Comparison of ENCODE assay signal across 8 cellular contexts in genomic region chr22:31345331-31346254, GRCh38. TPM values are rescaled to one million over a fixed set of nuclear protein-coding genes. Genes with fewer than 3 reads are reported as not detected.
DNase-seq lines count a peak whose midpoint lies in the region; ATAC-seq and TF ChIP-seq lines count a peak whose summit lies in the region.

No MANE protein-coding gene starts in this region.

- H3K9me3 Mint-ChIP-seq in progenitor cell of endocrine pancreas (ENCODE audit: low read depth), result no peaks in the 10 kb centered on the region

- H2AFZ ChIP-seq in HCT116 (ENCODE audit: low read depth, low read length, poor library complexity, severe bottlenecking), result no peak overlapping the region

- BruUV-seq in HCT116 (replicated peaks; lab: Mats Ljungman, UMichigan), result TSS peak; percentile 51

- H3K4me1 ChIP-seq in HCT116 (ENCODE audit: control insufficient read depth in 1 of 2, insufficient read depth in 2 of 2, low read length in 2 of 2), result peaks cover 30 to 47% of the 10 kb centered on the region in 2 experiments
- H3K4me1 ChIP-seq in upper lobe of right lung, result peaks cover 45% of the 10 kb centered on the region

- H3K79me2 ChIP-seq in HCT116 (ENCODE audit: insufficient read depth, low read length), result peaks cover 45% of the 10 kb centered on the region

- peaks cover 2 to 15% of the 10 kb centered on the region in 2 experiments; a peak in 3 of 4 replicates for H3K36me3 ChIP-seq in HCT116 (ENCODE audit: control insufficient read depth in 1 of 2, insufficient read depth in 2 of 2, low read length in 2 of 2)
- peaks cover 17% of the 10 kb centered on the region for H3K36me3 ChIP-seq in upper lobe of right lung

- H3K9me3 ChIP-seq in HCT116 (ENCODE audit: control insufficient read depth in 1 of 2, insufficient read depth in 1 of 2, low read depth in 1 of 2, low read length in 2 of 2) (no peaks in the 10 kb centered on the region), upper lobe of right lung (no peaks in the 10 kb centered on the region)

- TF ChIP-seq CTCF in HCT116 (IDR thresholded peaks at IDR 0.05 in 2 of 3, conservative IDR thresholded peaks at IDR 0.05 in 1 of 3; ENCODE audit: borderline replicate concordance in 1 of 3, insufficient read depth in 1 of 3, low read depth in 2 of 3, low read length in 2 of 3) (peak; percentile 49 to 82 (median 71); a peak in 5 of 6 replicates), progenitor cell of endocrine pancreas (IDR thresholded peaks at IDR 0.05; ENCODE audit: unreplicated experiment) (peak; percentile 84), upper lobe of right lung (IDR thresholded peaks at IDR 0.05) (peak; percentile 66)

- intact Hi-C loops in HCT116 (cut with micrococcal nuclease) (loop anchor here (2.0 to 10.0 kb wide), 2 partner anchors 53 to 289 kb away; partner anchors contain the start of gene DRG1), left cardiac atrium (cut with DNase I) (loop anchor here (2.0 to 10.0 kb wide), 4 partner anchors 49 to 289 kb away; partner anchors contain the start of genes DRG1 (in 2 of the 2) and SFI1 (in 1 of the 2)), upper lobe of right lung (cut with DNase I) (no loop called here)

- peak overlapping the region; percentile 84 for H3K4me3 Mint-ChIP-seq in progenitor cell of endocrine pancreas (ENCODE audit: low read depth)

- ATAC-seq in HCT116 (peak; percentile 61), left cardiac atrium (peak; percentile 61 to 64), upper lobe of right lung (peak; percentile 79)

- H3K27me3 Mint-ChIP-seq in progenitor cell of endocrine pancreas, result no peaks in the 10 kb centered on the region

- peak overlapping the region; percentile 90 for H3K27ac Mint-ChIP-seq in progenitor cell of endocrine pancreas

- H3K4me1 Mint-ChIP-seq in progenitor cell of endocrine pancreas (ENCODE audit: low read depth), result peaks cover 47% of the 10 kb centered on the region

- RAD21 ChIA-PET in HCT116 (lab: Charles Lee; ENCODE audit: low non-redundant PET in 1 of 2, low total read pairs in 2 of 2, uncharacterized antibody in 2 of 2, unreplicated experiment in 2 of 2), result interaction anchor here in 1 of 2 experiments (0.7 kb wide), 1 partner anchor 32 kb away, joined by 3 read pairs; no protein-coding TSS in a partner anchor

- H3K9me2 ChIP-seq in HCT116 (ENCODE audit: insufficient read depth), result no peaks in the 10 kb centered on the region

- H3K4me3 ChIP-seq in HCT116 (replicated peaks in 1 of 2; ENCODE audit: low read depth in 1 of 2, low read length in 2 of 2) (peak overlapping the region; percentile 74 to 80), upper lobe of right lung (peak overlapping the region; percentile 75)

- peak overlapping the region; percentile 92 for H3K9ac ChIP-seq in HCT116 (ENCODE audit: low read length)

- TF ChIP-seq RAD21 in HCT116 (IDR thresholded peaks at IDR 0.05; ENCODE audit: low read depth), result peak; percentile 53

- POLR2A ChIA-PET in HCT116 (lab: Charles Lee), result interaction anchor here (0.8 to 1.7 kb wide), 2 partner anchors 8 to 51 kb away, joined by 3 to 4 read pairs; no protein-coding TSS in a partner anchor

- peaks cover 5% of the 10 kb centered on the region for H3K36me3 Mint-ChIP-seq in progenitor cell of endocrine pancreas (ENCODE audit: insufficient read depth)

- H3K27me3 ChIP-seq in HCT116 (ENCODE audit: insufficient read depth, low read length) (no peaks in the 10 kb centered on the region), upper lobe of right lung (no peaks in the 10 kb centered on the region)

- WGBS in adipose tissue, 3 donors, result 1 to 4% (median 3%) methylated on average over 80 to 124 of the region's 126 CpGs

- DNase-seq in ELF-1 (ENCODE audit: low read depth, low spot score) (peak; percentile 88), HCT116 (ENCODE audit: low read depth, low spot score) (peak; percentile 68), NCI-H1092 treated with DMSO at 0.1 percent for 48 hours (lab: John Stamatoyannopoulos, UW) (peak; percentile 85), T follicular helper cell (ENCODE audit: low read depth) (peak; percentile 87), left cardiac atrium (peak; percentile 87), progenitor cell of endocrine pancreas (ENCODE audit: low spot score, unreplicated experiment) (peak; percentile 84), upper lobe of right lung (peak; percentile 93)

- H3K27ac ChIP-seq in HCT116 (ENCODE audit: low read depth, low read length) (peak overlapping the region; percentile 80), adipose tissue (ENCODE audit: low read depth, low read length) (peak overlapping the region; percentile 80), upper lobe of right lung (peak overlapping the region; percentile 90)

- peak overlapping the region; percentile 93 for H3K4me2 ChIP-seq in HCT116 (ENCODE audit: low read length)

- no peak for TF ChIP-seq POLR2A in HCT116 (IDR thresholded peaks at IDR 0.05; ENCODE audit: borderline replicate concordance, extremely low read depth, insufficient read depth, insufficient read length)

- CTCF ChIA-PET in HCT116 (lab: Charles Lee), result no interaction called here

- no peaks in the 10 kb centered on the region for H4K20me1 ChIP-seq in HCT116 (ENCODE audit: insufficient read depth)

TF ChIP-seq in HCT116, 20 proteins besides CTCF, POLR2A, EP300 and RAD21:
- no peak for TF ChIP-seq CEBPB (IDR thresholded peaks at IDR 0.05; ENCODE audit: low read depth)
- no peak for TF ChIP-seq EZH2phosphoT487 (IDR thresholded peaks at IDR 0.05; ENCODE audit: borderline replicate concordance)
- TF ChIP-seq ZBTB33 (IDR thresholded peaks at IDR 0.05; ENCODE audit: extremely low read depth, insufficient replicate concordance, low read length), result no peak
- no peak for TF ChIP-seq FOSL1 (IDR thresholded peaks at IDR 0.05; ENCODE audit: low read depth)
- TF ChIP-seq ZNF274 (IDR thresholded peaks at IDR 0.05; ENCODE audit: low read depth, low read length), result no peak
- TF ChIP-seq MAX (IDR thresholded peaks at IDR 0.05), result peak; percentile 76
- peak; percentile 40 for TF ChIP-seq TCF7L2 (IDR thresholded peaks at IDR 0.05; ENCODE audit: borderline replicate concordance, extremely low read depth, insufficient read depth, insufficient read length)
- TF ChIP-seq EZH2 (IDR thresholded peaks at IDR 0.05), result no peak
- 0 out of 2 replicates have a peak, but pooled peaks have one; percentile 14 for TF ChIP-seq SP1 (IDR thresholded peaks at IDR 0.05; ENCODE audit: low read depth)
- no peak for TF ChIP-seq JUND (IDR thresholded peaks at IDR 0.05)
- TF ChIP-seq CBX3 (IDR thresholded peaks at IDR 0.05; ENCODE audit: low read depth), result no peak
- TF ChIP-seq ZFX (IDR thresholded peaks at IDR 0.05), result peak; percentile 56
- peak; percentile 34; the same call in 1 of the 2 replicates for TF ChIP-seq SIN3A (IDR thresholded peaks at IDR 0.05; ENCODE audit: low read depth)
- no peak for TF ChIP-seq ATF3 (IDR thresholded peaks at IDR 0.05)
- no peak; the same call in 1 of the 2 replicates for TF ChIP-seq EGR1 (IDR thresholded peaks at IDR 0.05; ENCODE audit: low read depth)
TF ChIP-seq in HCT116: peak in this region for 5.

RNA-seq across cellular contexts. Expression of gene PATZ1, which starts 0.6 kb away (rescaled TPM):
- total RNA-seq in HCT116 (2021; ENCODE audit: unreplicated experiment) (30.6 TPM), left cardiac atrium (10 to 100 TPM; 11.5 to 12.3 TPM), progenitor cell of endocrine pancreas (88.8 and 93.6 TPM in 2 replicates), upper lobe of right lung (24.3 TPM)
- polyA plus RNA-seq in HCT116 (2012), result 26.5 and 31.6 TPM in 2 replicates
- 10 to 100 TPM in 2 of 3 donors, 1 to 10 TPM in 1; 9.9 to 13.3 (median 12.3) TPM for polyA plus RNA-seq in adipose tissue

RNA-seq across cellular contexts. Expression of gene PIK3IP1, which starts 53.3 kb away (rescaled TPM):
- 1.6 TPM for total RNA-seq in HCT116 (2021; ENCODE audit: unreplicated experiment)
- 1.2 and 1.5 TPM in 2 replicates for polyA plus RNA-seq in HCT116 (2012)
- 10 to 100 TPM in 2 of 3 donors, 1 to 10 TPM in 1; 9.3 to 16.8 (median 11.6) TPM for polyA plus RNA-seq in adipose tissue
- total RNA-seq in left cardiac atrium, result 10 to 100 TPM in 1 of 2 donors, 1 to 10 TPM in 1; 5.2 to 15.6 TPM
- total RNA-seq in progenitor cell of endocrine pancreas, result 6.2 and 7.6 TPM in 2 replicates
- total RNA-seq in upper lobe of right lung, result 56.4 TPM

RNA-seq across cellular contexts. Expression of gene DRG1, which starts 53.8 kb away (rescaled TPM):
- 68.2 TPM for total RNA-seq in HCT116 (2021; ENCODE audit: unreplicated experiment)
- 70.4 and 72.0 TPM in 2 replicates for polyA plus RNA-seq in HCT116 (2012)
- 10 to 100 TPM; 38.1 to 60.2 (median 46.1) TPM for polyA plus RNA-seq in adipose tissue
- total RNA-seq in left cardiac atrium, result 10 to 100 TPM; 52.1 to 61.4 TPM
- total RNA-seq in progenitor cell of endocrine pancreas, result 69.0 and 69.1 TPM in 2 replicates
- 35.5 TPM for total RNA-seq in upper lobe of right lung

Comparison
In these comparisons a context has a peak if more than half of its experiments do, and no peak if none do; other contexts are left out.
1. Peak in every context shown above with its lines: DNase-seq, ATAC-seq, H3K4me3 ChIP-seq and H3K27ac ChIP-seq.